15 cellular contexts compared by ENCODE assay signal in genomic region chr13:77584111-77584510, GRCh38. TPM values are rescaled to one million over a fixed set of nuclear protein-coding genes. Genes with fewer than 3 reads are reported as not detected.
DNase-seq lines count a peak whose midpoint lies in the region; ATAC-seq, FAIRE-seq and TF ChIP-seq lines count a peak whose summit lies in the region.
"Had no signal": no experiment of that assay in that cellular context is flagged by ENCODE, and none has a peak within 500 bp of the region (broad histone marks: within the 10 kb centered on the region; RNA-seq: fewer than 3 reads in every experiment).

No MANE protein-coding gene starts in this region.

- no peak overlapping the region for H3K9ac ChIP-seq in astrocyte (ENCODE audit: low read length)

- intact Hi-C loops in activated CD4-positive, alpha-beta T cell treated with anti-CD3 and anti-CD28 coated beads for 36 hours (cut with DNase I, micrococcal nuclease), result no loop called here

- H3K36me3 Mint-ChIP-seq in activated CD4-positive, alpha-beta T cell treated with anti-CD3 and anti-CD28 coated beads for 36 hours (ENCODE audit: low read depth), result no peaks in the 10 kb centered on the region
- no peaks in the 10 kb centered on the region for H3K36me3 Mint-ChIP-seq in astrocyte (ENCODE audit: low read depth, unreplicated experiment)
- H3K36me3 Mint-ChIP-seq in activated T-cell treated with anti-CD3 and anti-CD28 coated beads, Interleukin-2, amount 50 U/mL, for 24 hours (ENCODE audit: low read depth), result no peaks in the 10 kb centered on the region
- no peaks in the 10 kb centered on the region for H3K36me3 Mint-ChIP-seq in activated CD8-positive, alpha-beta T cell treated with anti-CD3 and anti-CD28 coated beads, Interleukin-2, amount 10 ng/mL, durations not matched to agents 7 days and 5 days (ENCODE audit: low read depth)
- H3K36me3 Mint-ChIP-seq: mesothelial cell of epicardium had no signal

- no peaks in the 10 kb centered on the region for H3K79me2 ChIP-seq in astrocyte (ENCODE audit: insufficient read depth, low read length)

- peak; percentile 7 for DNase-seq in activated CD4-positive, alpha-beta T cell treated with anti-CD3 and anti-CD28 coated beads for 36 hours
- DNase-seq in activated CD4-positive, alpha-beta T cell treated with anti-CD3 and anti-CD28 coated beads, Interleukin-2, amount 50 U/mL, for 1 hour, result no peak
- no peak for DNase-seq in astrocyte (ENCODE audit: low read depth)
- DNase-seq in hypothalamus (lab: John Stamatoyannopoulos, UW), result peak in 49 of 51 donors; percentile 7 to 96 (median 72)
- DNase-seq in activated T-cell treated with anti-CD3 and anti-CD28 coated beads, Interleukin-2, amount 50 U/mL, for 24 hours, result no peak
- DNase-seq in HAP-1 (ENCODE audit: low spot score in 2 of 2), result no peak
- no peak for DNase-seq in activated CD8-positive, alpha-beta T cell treated with anti-CD3 and anti-CD28 coated beads, Interleukin-2, amount 10 ng/mL, durations not matched to agents 7 days and 5 days
- DNase-seq: Kasumi-1, NCI-H226, uterus had no signal

- H3K27ac Mint-ChIP-seq in activated CD4-positive, alpha-beta T cell treated with anti-CD3 and anti-CD28 coated beads for 36 hours, result no peak overlapping the region
- H3K27ac Mint-ChIP-seq in astrocyte (ENCODE audit: unreplicated experiment), result no peak overlapping the region
- no peak overlapping the region for H3K27ac Mint-ChIP-seq in activated T-cell treated with anti-CD3 and anti-CD28 coated beads, Interleukin-2, amount 50 U/mL, for 24 hours
- H3K27ac Mint-ChIP-seq in activated CD8-positive, alpha-beta T cell treated with anti-CD3 and anti-CD28 coated beads, Interleukin-2, amount 10 ng/mL, durations not matched to agents 7 days and 5 days, result no peak overlapping the region
- H3K27ac Mint-ChIP-seq: mesothelial cell of epicardium, progenitor cell of endocrine pancreas had no signal

- peaks cover 5% of the 10 kb centered on the region for H3K27me3 Mint-ChIP-seq in activated CD4-positive, alpha-beta T cell treated with anti-CD3 and anti-CD28 coated beads for 36 hours
- H3K27me3 Mint-ChIP-seq in astrocyte (ENCODE audit: low read depth, unreplicated experiment), result no peaks in the 10 kb centered on the region
- H3K27me3 Mint-ChIP-seq in activated T-cell treated with anti-CD3 and anti-CD28 coated beads, Interleukin-2, amount 50 U/mL, for 24 hours, result peaks cover 14% of the 10 kb centered on the region
- H3K27me3 Mint-ChIP-seq in activated CD8-positive, alpha-beta T cell treated with anti-CD3 and anti-CD28 coated beads, Interleukin-2, amount 10 ng/mL, durations not matched to agents 7 days and 5 days (ENCODE audit: low read depth), result peaks cover 6% of the 10 kb centered on the region
- H3K27me3 Mint-ChIP-seq: progenitor cell of endocrine pancreas had no signal

- H3K4me3 Mint-ChIP-seq in activated CD4-positive, alpha-beta T cell treated with anti-CD3 and anti-CD28 coated beads for 36 hours, result no peak overlapping the region
- no peak overlapping the region for H3K4me3 Mint-ChIP-seq in astrocyte (ENCODE audit: unreplicated experiment)
- H3K4me3 Mint-ChIP-seq in activated T-cell treated with anti-CD3 and anti-CD28 coated beads, Interleukin-2, amount 50 U/mL, for 24 hours, result no peak overlapping the region
- no peak overlapping the region for H3K4me3 Mint-ChIP-seq in activated CD8-positive, alpha-beta T cell treated with anti-CD3 and anti-CD28 coated beads, Interleukin-2, amount 10 ng/mL, durations not matched to agents 7 days and 5 days
- H3K4me3 Mint-ChIP-seq: mesothelial cell of epicardium had no signal

- no peak for TF ChIP-seq CTCF in astrocyte (IDR thresholded peaks at IDR 0.05; ENCODE audit: insufficient read depth, low read depth, low read length)

- H3K36me3 ChIP-seq in astrocyte (ENCODE audit: insufficient read depth, low read length), result no peaks in the 10 kb centered on the region
- no peaks in the 10 kb centered on the region for H3K36me3 ChIP-seq in HAP-1 (replicated peaks)
- H3K36me3 ChIP-seq: uterus had no signal

- ATAC-seq in activated CD4-positive, alpha-beta T cell treated with anti-CD3 and anti-CD28 coated beads for 36 hours, result no peak
- ATAC-seq in GM18520 (IDR thresholded peaks at IDR 0.05; ENCODE audit: unreplicated experiment), result no peak
- ATAC-seq in activated CD8-positive, alpha-beta T cell treated with anti-CD3 and anti-CD28 coated beads, Interleukin-2, amount 10 ng/mL, durations not matched to agents 7 days and 5 days, result no peak
- ATAC-seq: Right ventricle myocardium inferior had no signal

- POLR2A ChIA-PET in activated CD4-positive, alpha-beta T cell treated with anti-CD3 and anti-CD28 coated beads for 36 hours (lab: Charles Lee), result no interaction called here
- POLR2A ChIA-PET in activated CD8-positive, alpha-beta T cell treated with anti-CD3 and anti-CD28 coated beads, Interleukin-2, amount 10 ng/mL, durations not matched to agents 7 days and 5 days (lab: Charles Lee), result no interaction called here

- H3K4me1 ChIP-seq in astrocyte (ENCODE audit: insufficient read depth, low read length), result no peaks in the 10 kb centered on the region
- no peaks in the 10 kb centered on the region for H3K4me1 ChIP-seq in HAP-1
- H3K4me1 ChIP-seq: uterus had no signal

- CTCF ChIA-PET in activated CD4-positive, alpha-beta T cell treated with anti-CD3 and anti-CD28 coated beads for 36 hours (lab: Charles Lee), result interaction anchor here (2.2 kb wide), 1 partner anchor 9 kb away, joined by 11 read pairs; no protein-coding TSS in a partner anchor
- CTCF ChIA-PET in activated CD8-positive, alpha-beta T cell treated with anti-CD3 and anti-CD28 coated beads, Interleukin-2, amount 10 ng/mL, durations not matched to agents 7 days and 5 days (lab: Charles Lee), result no interaction called here

- in situ Hi-C loops in HAP-1 (cut with MboI; ENCODE audit: low sequenced_read_pairs), result no loop called here

- peak overlapping the region; percentile 24 for H3K4me2 ChIP-seq in astrocyte (ENCODE audit: low read length)

- H4K20me1 ChIP-seq in astrocyte (ENCODE audit: insufficient read depth, low read length), result no peaks in the 10 kb centered on the region

- H2AFZ ChIP-seq in astrocyte (ENCODE audit: low read depth, low read length), result peak overlapping the region; percentile 27

- H3K4me3 ChIP-seq in astrocyte (ENCODE audit: insufficient read depth, low read depth, low read length), result no peak overlapping the region
- no peak overlapping the region for H3K4me3 ChIP-seq in HAP-1
- H3K4me3 ChIP-seq: uterus had no signal

- FAIRE-seq in astrocyte (lab: Jason Lieb, UNC), result no peak
- FAIRE-seq: TTC549 had no signal

- H3K27me3 ChIP-seq in astrocyte (ENCODE audit: insufficient read depth, low read length), result no peaks in the 10 kb centered on the region
- H3K27me3 ChIP-seq in HAP-1 (ENCODE audit: low read depth), result peaks cover 4% of the 10 kb centered on the region; the same call in 1 of the 2 replicates
- H3K27me3 ChIP-seq: uterus had no signal

- no peak overlapping the region for H3K27ac ChIP-seq in astrocyte (ENCODE audit: low read depth, low read length)
- H3K27ac ChIP-seq: uterus had no signal

- H3K9me3 ChIP-seq in astrocyte (ENCODE audit: insufficient read depth, low read depth, low read length) (no peaks in the 10 kb centered on the region), HAP-1 (no peaks in the 10 kb centered on the region)
- H3K9me3 ChIP-seq: uterus had no signal

- H3K4me1 Mint-ChIP-seq in activated CD4-positive, alpha-beta T cell treated with anti-CD3 and anti-CD28 coated beads for 36 hours, result no peaks in the 10 kb centered on the region
- H3K4me1 Mint-ChIP-seq in astrocyte (ENCODE audit: low read depth, unreplicated experiment), result no peaks in the 10 kb centered on the region
- H3K4me1 Mint-ChIP-seq in activated T-cell treated with anti-CD3 and anti-CD28 coated beads, Interleukin-2, amount 50 U/mL, for 24 hours (ENCODE audit: low read depth), result no peaks in the 10 kb centered on the region
- H3K4me1 Mint-ChIP-seq in activated CD8-positive, alpha-beta T cell treated with anti-CD3 and anti-CD28 coated beads, Interleukin-2, amount 10 ng/mL, durations not matched to agents 7 days and 5 days (ENCODE audit: low read depth), result no peaks in the 10 kb centered on the region

- no peaks in the 10 kb centered on the region for H3K9me3 Mint-ChIP-seq in activated CD4-positive, alpha-beta T cell treated with anti-CD3 and anti-CD28 coated beads for 36 hours (ENCODE audit: low read depth)
- peaks cover 2% of the 10 kb centered on the region for H3K9me3 Mint-ChIP-seq in astrocyte (ENCODE audit: unreplicated experiment)
- H3K9me3 Mint-ChIP-seq in activated T-cell treated with anti-CD3 and anti-CD28 coated beads, Interleukin-2, amount 50 U/mL, for 24 hours, result no peaks in the 10 kb centered on the region
- no peaks in the 10 kb centered on the region for H3K9me3 Mint-ChIP-seq in activated CD8-positive, alpha-beta T cell treated with anti-CD3 and anti-CD28 coated beads, Interleukin-2, amount 10 ng/mL, durations not matched to agents 7 days and 5 days (ENCODE audit: insufficient read depth)
- H3K9me3 Mint-ChIP-seq: mesothelial cell of epicardium had no signal

RNA-seq across cellular contexts. Expression of gene SCEL, which starts 48.6 kb away (rescaled TPM):
- not detected for total RNA-seq in activated CD4-positive, alpha-beta T cell treated with anti-CD3 and anti-CD28 coated beads for 36 hours
- 0.27 TPM in 1 of 2 replicates, not detected in the other for total RNA-seq in astrocyte
- not detected for total RNA-seq in activated CD8-positive, alpha-beta T cell treated with anti-CD3 and anti-CD28 coated beads, Interleukin-2, amount 10 ng/mL, durations not matched to agents 7 days and 5 days
- total RNA-seq: mesothelial cell of epicardium, progenitor cell of endocrine pancreas, Right ventricle myocardium inferior had no signal

Comparison
In these comparisons a context has a peak if more than half of its experiments do, and no peak if none do; other contexts are left out.
1. DNase-seq: peak in activated CD4-positive, alpha-beta T cell treated with anti-CD3 and anti-CD28 coated beads for 36 hours (single experiment) and hypothalamus (49 of 51); none in activated CD4-positive, alpha-beta T cell treated with anti-CD3 and anti-CD28 coated beads, Interleukin-2, amount 50 U/mL, for 1 hour (single experiment), astrocyte (single experiment), activated T-cell treated with anti-CD3 and anti-CD28 coated beads, Interleukin-2, amount 50 U/mL, for 24 hours (single experiment), HAP-1 (0 of 2) and activated CD8-positive, alpha-beta T cell treated with anti-CD3 and anti-CD28 coated beads, Interleukin-2, amount 10 ng/mL, durations not matched to agents 7 days and 5 days (single experiment).